ENCODE assay signal across 15 cellular contexts in genomic region chr13:105278797-105279425, GRCh38.
A peak's percentile ranks its signal among the peaks of the same experiment; 100 is the strongest.
DNase-seq lines count a peak whose midpoint lies in the region; ATAC-seq and TF ChIP-seq lines count a peak whose summit lies in the region.
"Had no signal": no experiment of that assay in that cellular context is flagged by ENCODE, and none has a peak within 500 bp of the region (broad histone marks: within the 10 kb centered on the region; RNA-seq: fewer than 3 reads in every experiment).

No MANE protein-coding gene starts in this region.

- H3K27me3 ChIP-seq in H9 (ENCODE audit: insufficient read depth, low read length) (no peaks in the 10 kb centered on the region), ectodermal cell (ENCODE audit: control insufficient read depth, insufficient read depth, low read length, poor library complexity, severe bottlenecking) (no peaks in the 10 kb centered on the region)
- H3K27me3 ChIP-seq: foreskin keratinocyte had no signal

- H2BK120ac ChIP-seq in H9 (ENCODE audit: low read depth, low read length, poor library complexity, severe bottlenecking) = no peak overlapping the region

- H2BK15ac ChIP-seq in H9 (ENCODE audit: low read depth, low read length) = no peak overlapping the region

- H3K9me3 ChIP-seq in H9 (ENCODE audit: control insufficient read depth, low read depth, low read length) = no peaks in the 10 kb centered on the region
- no peaks in the 10 kb centered on the region for H3K9me3 ChIP-seq in ectodermal cell (ENCODE audit: control insufficient read depth, low read length)

- H3K4me2 ChIP-seq in H9 (ENCODE audit: insufficient read depth, insufficient read length, low read length) = peak overlapping the region; percentile 6

- no peak overlapping the region for H4K91ac ChIP-seq in H9 (ENCODE audit: insufficient read length, low read depth, low read length)

- H3K56ac ChIP-seq in H9 (ENCODE audit: insufficient read length, low read depth, low read length) = no peak overlapping the region

- H3K79me2 ChIP-seq in H9 (ENCODE audit: insufficient read depth, low read length) = no peaks in the 10 kb centered on the region

- no CpG with 5 or more reads among the region's 5 CpGs for WGBS in H9 (ENCODE audit: extremely low coverage, insufficient read length, low lambda C conversion rate)
- WGBS in ectodermal cell, 2 experiments = 11 to 14% methylated on average over 5 of the region's 5 CpGs

- no peak for ATAC-seq in activated CD8-positive, alpha-beta T cell treated with anti-CD3 and anti-CD28 coated beads for 36 hours
- ATAC-seq: foreskin keratinocyte, HCT116, sciatic nerve had no signal

- H3K36me3 ChIP-seq in ectodermal cell (ENCODE audit: control insufficient read depth, insufficient read depth, low read length) = no peaks in the 10 kb centered on the region

- no peak overlapping the region for H3K4ac ChIP-seq in H9 (ENCODE audit: low read depth, low read length)

- no peaks in the 10 kb centered on the region for H3K23me2 ChIP-seq in H9 (ENCODE audit: insufficient read length, low read depth, low read length, poor library complexity, severe bottlenecking)

- peak overlapping the region; percentile 42 to 54 for H3K4me3 Mint-ChIP-seq in H9
- peak overlapping the region; percentile 16 for H3K4me3 Mint-ChIP-seq in neural crest cell
- H3K4me3 Mint-ChIP-seq in CD14-positive monocyte = no peak overlapping the region
- H3K4me3 Mint-ChIP-seq in activated CD8-positive, alpha-beta T cell treated with anti-CD3 and anti-CD28 coated beads for 36 hours = no peak overlapping the region

- H2BK12ac ChIP-seq in H9 (ENCODE audit: insufficient read length, low read depth, low read length) = no peak overlapping the region

- DNase-seq in H9 (peak; percentile 56), NCI-H345 treated with DMSO at 0.1 percent for 48 hours (lab: John Stamatoyannopoulos, UW; ENCODE audit: unreplicated experiment) (peak; percentile 31), neural crest cell (ENCODE audit: low read depth, low spot score) (no peak), CD14-positive monocyte (ENCODE audit: low spot score) (no peak), pons (ENCODE audit: low spot score) (no peak)
- DNase-seq in activated CD8-positive, alpha-beta T cell treated with anti-CD3 and anti-CD28 coated beads for 36 hours = no peak
- DNase-seq: amniotic stem cell, cerebellar nuclear complex, foreskin keratinocyte, NCI-H1092 had no signal

- H3K27me3 Mint-ChIP-seq in H9 (ENCODE audit: low read depth) (no peaks in the 10 kb centered on the region), neural crest cell (ENCODE audit: low read depth) (no peaks in the 10 kb centered on the region), CD14-positive monocyte (ENCODE audit: low read depth in 3 of 3) (peaks cover 0 to 1% (median under 1%) of the 10 kb centered on the region in 3 donors)
- no peaks in the 10 kb centered on the region for H3K27me3 Mint-ChIP-seq in activated CD8-positive, alpha-beta T cell treated with anti-CD3 and anti-CD28 coated beads for 36 hours

- peak overlapping the region; percentile 38; the same call in 1 of the 2 replicates for H3K14ac ChIP-seq in H9 (ENCODE audit: insufficient read depth, low read length)

- no peak overlapping the region for H3K9ac ChIP-seq in H9 (ENCODE audit: extremely low read depth, insufficient read length, low read length)

- CTCF ChIA-PET in activated CD8-positive, alpha-beta T cell treated with anti-CD3 and anti-CD28 coated beads for 36 hours (lab: Charles Lee) = no interaction called here

- H3K4me3 ChIP-seq in ectodermal cell (ENCODE audit: insufficient read depth, low read depth, low read length) = no peak overlapping the region
- H3K4me3 ChIP-seq: lung had no signal

- POLR2A ChIA-PET in activated CD8-positive, alpha-beta T cell treated with anti-CD3 and anti-CD28 coated beads for 36 hours (lab: Charles Lee) = no interaction called here

- no peak overlapping the region for H2BK20ac ChIP-seq in H9 (ENCODE audit: low read depth, low read length, poor library complexity, severe bottlenecking)

- H4K5ac ChIP-seq in H9 (ENCODE audit: insufficient read length, low read depth, low read length) = no peak overlapping the region

- H3K27ac Mint-ChIP-seq in H9 (peak overlapping the region; percentile 85 to 96 (median 90)), neural crest cell (ENCODE audit: unreplicated experiment) (no peak overlapping the region), CD14-positive monocyte (peak overlapping the region in 1 of 7 donors; percentile 5)
- H3K27ac Mint-ChIP-seq in activated CD8-positive, alpha-beta T cell treated with anti-CD3 and anti-CD28 coated beads for 36 hours = no peak overlapping the region

- no peak overlapping the region for H2AFZ ChIP-seq in H9 (ENCODE audit: low read length)

- intact Hi-C loops in CD14-positive monocyte (cut with micrococcal nuclease) = no loop called here
- intact Hi-C loops in activated CD8-positive, alpha-beta T cell treated with anti-CD3 and anti-CD28 coated beads for 36 hours (cut with micrococcal nuclease) = no loop called here

- no peak overlapping the region for H2BK5ac ChIP-seq in H9 (ENCODE audit: insufficient read length, low read length)

- H3K4me1 ChIP-seq in H9 (ENCODE audit: insufficient read depth, low read length) (peaks cover 18% of the 10 kb centered on the region), ectodermal cell (ENCODE audit: control insufficient read depth, insufficient read depth, low read length) (peaks cover 30% of the 10 kb centered on the region)
- H3K4me1 ChIP-seq: foreskin keratinocyte had no signal

- no peak overlapping the region for H3K23ac ChIP-seq in H9 (ENCODE audit: insufficient read length, low read depth, low read length)

- no peak overlapping the region for H3K27ac ChIP-seq in H9 (ENCODE audit: insufficient read length, low read depth, low read length)
- H3K27ac ChIP-seq in ectodermal cell (ENCODE audit: insufficient read depth, low read depth, low read length, poor library complexity, severe bottlenecking) = peak overlapping the region; percentile 37
- H3K27ac ChIP-seq: foreskin keratinocyte, VCaP had no signal

- H4K20me1 ChIP-seq in H9 (ENCODE audit: control insufficient read depth, insufficient read depth, insufficient read length) = no peaks in the 10 kb centered on the region

- H3K79me1 ChIP-seq in H9 (ENCODE audit: insufficient read depth, low read depth, low read length, poor library complexity, severe bottlenecking) = no peaks in the 10 kb centered on the region

- H4K8ac ChIP-seq in H9 (replicated peaks; ENCODE audit: insufficient read length, low read depth, low read length) = no peak overlapping the region

- H3K9me3 Mint-ChIP-seq in H9 (no peaks in the 10 kb centered on the region), neural crest cell (peaks cover 2% of the 10 kb centered on the region), CD14-positive monocyte (peaks cover 0 to 7% (median 3%) of the 10 kb centered on the region in 7 donors)
- no peaks in the 10 kb centered on the region for H3K9me3 Mint-ChIP-seq in activated CD8-positive, alpha-beta T cell treated with anti-CD3 and anti-CD28 coated beads for 36 hours

- no peak overlapping the region for H2AK5ac ChIP-seq in H9 (ENCODE audit: insufficient read length, low read length)

- H3K18ac ChIP-seq in H9 (ENCODE audit: insufficient read length, low read depth, low read length) = no peak overlapping the region

- TF ChIP-seq CTCF in H9 (conservative IDR thresholded peaks at IDR 0.05) (no peak), neural crest cell (conservative IDR thresholded peaks at IDR 0.05) (no peak), CD14-positive monocyte (IDR thresholded peaks at IDR 0.05) (no peak)
- no peak for TF ChIP-seq CTCF in activated CD8-positive, alpha-beta T cell treated with anti-CD3 and anti-CD28 coated beads for 36 hours (IDR thresholded peaks at IDR 0.05)

- H3K36me3 Mint-ChIP-seq in H9 (ENCODE audit: insufficient read depth in 1 of 3, low read depth in 3 of 3) (peaks cover 0 to 2% (median 2%) of the 10 kb centered on the region in 3 experiments; a peak in 2 of 7 replicates), neural crest cell (ENCODE audit: low read depth) (peaks cover 2% of the 10 kb centered on the region), CD14-positive monocyte (no peaks in the 10 kb centered on the region)
- no peaks in the 10 kb centered on the region for H3K36me3 Mint-ChIP-seq in activated CD8-positive, alpha-beta T cell treated with anti-CD3 and anti-CD28 coated beads for 36 hours (ENCODE audit: low read depth)

- H3T11ph ChIP-seq in H9 (ENCODE audit: low read length) = no peak overlapping the region

- H3K4me1 Mint-ChIP-seq in H9 (peaks cover 52 to 54% of the 10 kb centered on the region in 2 experiments), neural crest cell (peaks cover 51% of the 10 kb centered on the region), CD14-positive monocyte (no peaks in the 10 kb centered on the region)
- H3K4me1 Mint-ChIP-seq in activated CD8-positive, alpha-beta T cell treated with anti-CD3 and anti-CD28 coated beads for 36 hours (ENCODE audit: low read depth) = no peaks in the 10 kb centered on the region

Comparison
In these comparisons a context has a peak if more than half of its experiments do, and no peak if none do; other contexts are left out.
1. DNase-seq: peak in H9 (single experiment) and NCI-H345 treated with DMSO at 0.1 percent for 48 hours (single experiment); none in neural crest cell (single experiment), CD14-positive monocyte (single experiment), pons (single experiment) and activated CD8-positive, alpha-beta T cell treated with anti-CD3 and anti-CD28 coated beads for 36 hours (single experiment).
2. H3K27ac Mint-ChIP-seq: peak in H9 (3 of 3); none in neural crest cell (single experiment) and activated CD8-positive, alpha-beta T cell treated with anti-CD3 and anti-CD28 coated beads for 36 hours (single experiment).
3. H3K4me3 Mint-ChIP-seq: peak in H9 (2 of 2) and neural crest cell (single experiment); none in CD14-positive monocyte (0 of 2) and activated CD8-positive, alpha-beta T cell treated with anti-CD3 and anti-CD28 coated beads for 36 hours (single experiment).